ENCODE assay signal across 9 cellular contexts in the genomic region with DNA sequence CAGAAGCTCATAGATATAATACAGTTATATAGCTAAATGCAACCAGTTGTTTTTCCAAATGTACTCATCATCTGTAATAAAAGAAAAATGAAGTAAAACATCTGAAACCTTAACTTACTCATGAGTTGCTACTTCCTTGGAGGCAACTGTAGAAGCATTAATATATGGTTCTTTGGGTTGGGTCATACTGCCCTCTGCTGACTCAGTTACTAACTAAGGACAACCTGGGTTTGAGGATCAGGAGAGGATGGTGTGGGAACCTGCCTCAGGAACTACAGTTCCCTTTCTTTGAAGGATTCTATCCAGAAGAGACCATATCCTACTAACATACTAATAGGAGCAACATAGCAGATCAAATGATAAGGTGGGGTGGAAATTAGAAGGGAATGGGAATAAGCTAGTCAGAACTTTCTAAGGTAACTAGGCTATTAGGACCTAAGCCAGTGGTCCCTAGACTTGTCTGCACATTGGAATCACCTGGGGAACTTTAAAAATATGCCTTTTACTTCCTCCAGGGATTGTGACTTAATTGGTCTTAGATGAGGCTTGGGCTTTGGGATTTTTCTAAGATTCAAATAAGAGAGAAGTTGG. TPM values are rescaled to one million over a fixed set of nuclear protein-coding genes. Genes with fewer than 3 reads are reported as not detected.
DNase-seq lines count a peak whose midpoint lies in the region; ATAC-seq, FAIRE-seq and TF ChIP-seq lines count a peak whose summit lies in the region.
"Had no signal": no experiment of that assay in that cellular context is flagged by ENCODE, and none has a peak within 500 bp of the region (broad histone marks: within the 10 kb centered on the region; RNA-seq: fewer than 3 reads in every experiment).

No MANE protein-coding gene starts in this region.

- no peaks in the 10 kb centered on the region for H3K27me3 ChIP-seq in H7 (ENCODE audit: control insufficient read depth, insufficient read depth, low read length)
- no peaks in the 10 kb centered on the region for H3K27me3 ChIP-seq in NT2/D1 (ENCODE audit: insufficient read depth, insufficient read length)
- no peaks in the 10 kb centered on the region for H3K27me3 ChIP-seq in K562 (ENCODE audit: control insufficient read depth in 2 of 2, insufficient read depth in 2 of 2, low read length in 2 of 2)
- no peaks in the 10 kb centered on the region for H3K27me3 ChIP-seq in kidney epithelial cell (ENCODE audit: control insufficient read depth, insufficient read depth, low read length)

- POLR2A ChIA-PET in K562 (lab: Yijun Ruan, JAX): no interaction called here

- no peaks in the 10 kb centered on the region for H4K20me1 ChIP-seq in K562 (replicated peaks; ENCODE audit: control insufficient read depth, insufficient read depth, low read length)

- H3K4me3 Mint-ChIP-seq in activated CD8-positive, alpha-beta memory T cell treated with anti-CD3 and anti-CD28 coated beads, Interleukin-2, amount 10 ng/mL, durations not matched to agents 7 days and 5 days: no peak overlapping the region
- H3K4me3 Mint-ChIP-seq: dendritic cell treated with granulocyte-macrophage colony-stimulating factor and Interleukin-4, amounts not matched to agents 40 ng/mL and 50 ng/mL, for 4 days had no signal

- CTCF ChIA-PET in activated CD8-positive, alpha-beta memory T cell treated with anti-CD3 and anti-CD28 coated beads, Interleukin-2, amount 10 ng/mL, durations not matched to agents 7 days and 5 days (lab: Charles Lee): interaction anchor here (0.7 to 2.1 kb wide), 6 partner anchors 10 to 275 kb away, joined by 3 to 9 read pairs (median 4); a partner anchor contains a TSS
- CTCF ChIA-PET in K562 (lab: Yijun Ruan, JAX; ENCODE audit: low intra/inter-chr PET ratio): interaction anchor here (0.6 to 1.9 kb wide), 2 partner anchors 81 to 151 kb away, joined by 3 to 9 read pairs; no protein-coding TSS in a partner anchor

- TF ChIP-seq POLR2A in K562 (conservative IDR thresholded peaks at IDR 0.05): no peak

- ATAC-seq in activated CD8-positive, alpha-beta memory T cell treated with anti-CD3 and anti-CD28 coated beads, Interleukin-2, amount 10 ng/mL, durations not matched to agents 7 days and 5 days: peak; percentile 85
- ATAC-seq in K562 (peak; percentile 89), GM19328 (IDR thresholded peaks at IDR 0.05; ENCODE audit: unreplicated experiment) (no peak)

- peak; percentile 72 to 81 for TF ChIP-seq RAD21 in K562 (CRISPR knock-in tag; conservative IDR thresholded peaks at IDR 0.05 in 1 of 2, IDR thresholded peaks at IDR 0.05 in 1 of 2)

- no peak overlapping the region for H3K4me3 ChIP-seq in H7 (ENCODE audit: insufficient read depth, low read depth, low read length)
- H3K4me3 ChIP-seq in NT2/D1 (ENCODE audit: insufficient read length, low read depth): no peak overlapping the region
- H3K4me3 ChIP-seq in K562: no peak overlapping the region
- H3K4me3 ChIP-seq in kidney epithelial cell (ENCODE audit: low read depth, low read length): no peak overlapping the region

- BruUV-seq in K562 (replicated peaks; lab: Mats Ljungman, UMichigan): no TSS peak

- no peaks in the 10 kb centered on the region for H3K9me1 ChIP-seq in K562 (ENCODE audit: control insufficient read depth, insufficient read depth, low read length)

- intact Hi-C loops in K562 (cut with micrococcal nuclease): loop anchor here (1.0 to 10.0 kb wide), 3 partner anchors 81 to 276 kb away; a partner anchor contains a TSS

- H3K4me2 ChIP-seq in K562 (ENCODE audit: insufficient read depth, low read length): no peak overlapping the region

- H3K9me3 Mint-ChIP-seq in activated CD8-positive, alpha-beta memory T cell treated with anti-CD3 and anti-CD28 coated beads, Interleukin-2, amount 10 ng/mL, durations not matched to agents 7 days and 5 days (ENCODE audit: low read depth): no peaks in the 10 kb centered on the region
- H3K9me3 Mint-ChIP-seq: dendritic cell treated with granulocyte-macrophage colony-stimulating factor and Interleukin-4, amounts not matched to agents 40 ng/mL and 50 ng/mL, for 4 days had no signal

- H3K36me3 ChIP-seq in H7 (replicated peaks; ENCODE audit: control insufficient read depth, insufficient read depth, low read length) (peaks cover 6% of the 10 kb centered on the region), NT2/D1 (ENCODE audit: insufficient read depth, insufficient read length, low read length) (peaks cover 62% of the 10 kb centered on the region), K562 (ENCODE audit: control insufficient read depth, insufficient read depth, low read length) (peaks cover 40% of the 10 kb centered on the region; the same call in 2 of the 3 replicates), kidney epithelial cell (ENCODE audit: control insufficient read depth, insufficient read depth, low read length) (no peaks in the 10 kb centered on the region)

- H3K27ac ChIP-seq in K562 (ENCODE audit: extremely low read depth, low read depth, low read length): no peak overlapping the region

- H3K9me3 ChIP-seq in NT2/D1 (ENCODE audit: insufficient read depth, low read length) (no peaks in the 10 kb centered on the region), K562 (replicated peaks; ENCODE audit: control insufficient read depth, insufficient read depth, low read depth, low read length) (no peaks in the 10 kb centered on the region)

- no peak overlapping the region for H2AFZ ChIP-seq in K562 (ENCODE audit: low read depth, low read length)

- FAIRE-seq in K562 (lab: Jason Lieb, UNC) (peak; percentile 78), urothelium cell line (lab: Jason Lieb, UNC) (no peak)

- H3K79me2 ChIP-seq in K562 (ENCODE audit: control insufficient read depth, insufficient read depth, low read length): no peaks in the 10 kb centered on the region

- H3K9ac ChIP-seq in NT2/D1 (ENCODE audit: insufficient read length, low read depth): no peak overlapping the region
- H3K9ac ChIP-seq in K562 (ENCODE audit: insufficient read depth in 1 of 2, low read depth in 2 of 2, low read length in 2 of 2): no peak overlapping the region

- H3K36me3 Mint-ChIP-seq in activated CD8-positive, alpha-beta memory T cell treated with anti-CD3 and anti-CD28 coated beads, Interleukin-2, amount 10 ng/mL, durations not matched to agents 7 days and 5 days: peaks cover 22% of the 10 kb centered on the region

- peaks cover 8% of the 10 kb centered on the region for H3K4me1 Mint-ChIP-seq in activated CD8-positive, alpha-beta memory T cell treated with anti-CD3 and anti-CD28 coated beads, Interleukin-2, amount 10 ng/mL, durations not matched to agents 7 days and 5 days

- no peak overlapping the region for H3K27ac Mint-ChIP-seq in activated CD8-positive, alpha-beta memory T cell treated with anti-CD3 and anti-CD28 coated beads, Interleukin-2, amount 10 ng/mL, durations not matched to agents 7 days and 5 days
- H3K27ac Mint-ChIP-seq: dendritic cell treated with granulocyte-macrophage colony-stimulating factor and Interleukin-4, amounts not matched to agents 40 ng/mL and 50 ng/mL, for 4 days had no signal

- TF ChIP-seq CTCF in K562 (IDR thresholded peaks at IDR 0.05 in 2 of 3, conservative IDR thresholded peaks at IDR 0.05 in 1 of 3; ENCODE audit: insufficient read depth in 2 of 3, low read depth in 1 of 3, low read length in 3 of 3): peak; percentile 50 to 74 (median 61)
- TF ChIP-seq CTCF in kidney epithelial cell (IDR thresholded peaks at IDR 0.05; ENCODE audit: insufficient read depth, low read length, poor library complexity, severe bottlenecking): peak; percentile 67

- H3K4me1 ChIP-seq in NT2/D1 (ENCODE audit: insufficient read depth, insufficient read length) (no peaks in the 10 kb centered on the region), K562 (replicated peaks in 1 of 2; ENCODE audit: control insufficient read depth in 2 of 2, insufficient read depth in 2 of 2, low read length in 2 of 2) (peaks cover 0 to 31% of the 10 kb centered on the region in 2 experiments; a peak in 3 of 5 replicates)

- in situ Hi-C loops in K562 (cut with MboI): loop anchor here (5.0 to 25.0 kb wide), 3 partner anchors 94 to 274 kb away; a partner anchor contains a TSS

- peak; percentile 51 for DNase-seq in activated CD8-positive, alpha-beta memory T cell treated with anti-CD3 and anti-CD28 coated beads, Interleukin-2, amount 10 ng/mL, durations not matched to agents 7 days and 5 days
- no peak for DNase-seq in activated CD8-positive, alpha-beta memory T cell treated with anti-CD3 and anti-CD28 coated beads, Interleukin-2, amount 50 U/mL, for 48 hours
- DNase-seq in H7: peak; percentile 32
- DNase-seq in NT2/D1 (ENCODE audit: low read depth, low spot score): peak; percentile 20
- peak; percentile 29 to 68 (median 38) for DNase-seq in K562 (ENCODE audit: extremely low read depth in 1 of 4, low spot score in 3 of 4)
- no peak for DNase-seq in kidney epithelial cell (ENCODE audit: low read depth)
- peak; percentile 34 for DNase-seq in urothelium cell line (ENCODE audit: low spot score)

- no peak for TF ChIP-seq EP300 in K562 (IDR thresholded peaks at IDR 0.05; ENCODE audit: low read length)

- H3K27me3 Mint-ChIP-seq in activated CD8-positive, alpha-beta memory T cell treated with anti-CD3 and anti-CD28 coated beads, Interleukin-2, amount 10 ng/mL, durations not matched to agents 7 days and 5 days: no peaks in the 10 kb centered on the region
- H3K27me3 Mint-ChIP-seq: dendritic cell treated with granulocyte-macrophage colony-stimulating factor and Interleukin-4, amounts not matched to agents 40 ng/mL and 50 ng/mL, for 4 days had no signal

RNA-seq across cellular contexts. Expression of a gene that starts 20.7 kb away (rescaled TPM):
- total RNA-seq in activated CD8-positive, alpha-beta memory T cell treated with anti-CD3 and anti-CD28 coated beads, Interleukin-2, amount 10 ng/mL, durations not matched to agents 7 days and 5 days: 10 to 100 TPM; 40.4 to 42.1 TPM
- 41.7 and 58.4 TPM in 2 replicates for total RNA-seq in H7 (2014; rRNA removed; shearing (Covaris generic))
- total RNA-seq in K562 (2011; cell fraction: chromatin; rRNA removed; ENCODE audit: low replicate concordance): 12.4 and 24.7 TPM in 2 replicates
- total RNA-seq in K562 (2011; cell fraction: nucleolus; rRNA removed): 10.5 and 11.8 TPM in 2 replicates
- 16.9 and 26.6 TPM in 2 replicates for total RNA-seq in K562 (2011; cell fraction: nucleoplasm; rRNA removed)
- total RNA-seq in K562 (2014; rRNA removed) (18.2 and 20.0 TPM in 2 replicates), K562 (2014; rRNA removed; fragmentation: Illumina TruSeq; extraction: Trizol) (23.7 and 25.4 TPM in 2 replicates), K562 (2015; rRNA removed; fragmentation: Illumina TruSeq; extraction: Trizol) (18.1 and 19.1 TPM in 2 replicates), K562 (2021) (26.5 and 28.2 TPM in 2 replicates), kidney epithelial cell (44.4 and 45.9 TPM in 2 replicates)
- polyA plus RNA-seq in K562 (2011; rRNA removed) (19.1 and 23.9 TPM in 2 replicates), K562 (2014; fragmentation: Illumina TruSeq; extraction: Trizol) (24.4 and 25.7 TPM in 2 replicates), K562 (2014; fragmentation: Nextera tagmentation; extraction: Ambion mirVana) (10 to 100 TPM; 44.4 to 45.1 TPM), K562 (2014; rRNA removed) (15.0 and 17.4 TPM in 2 replicates)
- polyA plus RNA-seq in K562 (2011; cell fraction: cytosol; rRNA removed): 9.2 and 12.2 TPM in 2 replicates
- 15.9 and 17.6 TPM in 2 replicates for polyA plus RNA-seq in K562 (2011; cell fraction: nucleus; rRNA removed)
- 22.1 and 23.4 TPM in 2 replicates for polyA plus RNA-seq in K562 (2012)
- polyA minus RNA-seq in K562 (2011; rRNA and poly(A)+ RNA removed): 16.1 and 23.9 TPM in 2 replicates
- 9.1 and 12.5 TPM in 2 replicates for polyA minus RNA-seq in K562 (2011; cell fraction: cytosol; rRNA and poly(A)+ RNA removed)
- 5.3 and 6.4 TPM in 2 replicates for polyA minus RNA-seq in K562 (2011; cell fraction: nucleus; rRNA and poly(A)+ RNA removed)

RNA-seq across cellular contexts. Expression of a gene that starts 20.8 kb away (rescaled TPM):
- 10 to 100 TPM; 23.6 to 26.9 TPM for total RNA-seq in activated CD8-positive, alpha-beta memory T cell treated with anti-CD3 and anti-CD28 coated beads, Interleukin-2, amount 10 ng/mL, durations not matched to agents 7 days and 5 days
- total RNA-seq in H7 (2014; rRNA removed; shearing (Covaris generic)): 23.6 and 29.4 TPM in 2 replicates
- 16.0 and 22.1 TPM in 2 replicates for total RNA-seq in K562 (2011; cell fraction: chromatin; rRNA removed; ENCODE audit: low replicate concordance)
- 7.2 and 11.4 TPM in 2 replicates for total RNA-seq in K562 (2011; cell fraction: nucleolus; rRNA removed)
- 13.0 and 13.9 TPM in 2 replicates for total RNA-seq in K562 (2011; cell fraction: nucleoplasm; rRNA removed)
- 16.7 and 23.4 TPM in 2 replicates for total RNA-seq in K562 (2014; rRNA removed)
- total RNA-seq in K562 (2014; rRNA removed; fragmentation: Illumina TruSeq; extraction: Trizol): 32.3 and 34.7 TPM in 2 replicates
- 27.3 and 30.3 TPM in 2 replicates for total RNA-seq in K562 (2015; rRNA removed; fragmentation: Illumina TruSeq; extraction: Trizol)
- total RNA-seq in K562 (2021): 18.6 and 21.6 TPM in 2 replicates
- 38.8 and 49.0 TPM in 2 replicates for polyA plus RNA-seq in K562 (2011; rRNA removed)
- polyA plus RNA-seq in K562 (2011; cell fraction: cytosol; rRNA removed): 14.0 and 27.7 TPM in 2 replicates
- polyA plus RNA-seq in K562 (2011; cell fraction: nucleus; rRNA removed): 14.7 and 19.7 TPM in 2 replicates
- 17.6 and 26.0 TPM in 2 replicates for polyA plus RNA-seq in K562 (2012)
- 30.1 and 34.7 TPM in 2 replicates for polyA plus RNA-seq in K562 (2014; fragmentation: Illumina TruSeq; extraction: Trizol)
- 10 to 100 TPM; 47.5 to 69.3 TPM for polyA plus RNA-seq in K562 (2014; fragmentation: Nextera tagmentation; extraction: Ambion mirVana)
- 35.4 and 36.0 TPM in 2 replicates for polyA plus RNA-seq in K562 (2014; rRNA removed)
- 30.4 and 40.7 TPM in 2 replicates for polyA minus RNA-seq in K562 (2011; rRNA and poly(A)+ RNA removed)
- 9.6 and 11.0 TPM in 2 replicates for polyA minus RNA-seq in K562 (2011; cell fraction: cytosol; rRNA and poly(A)+ RNA removed)
- polyA minus RNA-seq in K562 (2011; cell fraction: nucleus; rRNA and poly(A)+ RNA removed): 9.3 and 17.5 TPM in 2 replicates
- total RNA-seq in kidney epithelial cell: 6.0 and 8.4 TPM in 2 replicates

RNA-seq across cellular contexts. Expression of a gene that starts 51.9 kb away (rescaled TPM):
- total RNA-seq in activated CD8-positive, alpha-beta memory T cell treated with anti-CD3 and anti-CD28 coated beads, Interleukin-2, amount 10 ng/mL, durations not matched to agents 7 days and 5 days: 1 to 10 TPM; 4.3 to 7.4 TPM
- total RNA-seq in H7 (2014; rRNA removed; shearing (Covaris generic)): 8.2 and 8.6 TPM in 2 replicates
- 20.4 and 21.9 TPM in 2 replicates for total RNA-seq in K562 (2011; cell fraction: chromatin; rRNA removed; ENCODE audit: low replicate concordance)
- total RNA-seq in K562 (2011; cell fraction: nucleolus; rRNA removed): 17.8 and 19.3 TPM in 2 replicates
- 27.2 and 30.6 TPM in 2 replicates for total RNA-seq in K562 (2011; cell fraction: nucleoplasm; rRNA removed)
- 8.5 TPM in 2 replicates for total RNA-seq in K562 (2014; rRNA removed)
- 10.2 and 11.9 TPM in 2 replicates for total RNA-seq in K562 (2014; rRNA removed; fragmentation: Illumina TruSeq; extraction: Trizol)
- total RNA-seq in K562 (2015; rRNA removed; fragmentation: Illumina TruSeq; extraction: Trizol): 13.1 and 13.9 TPM in 2 replicates
- total RNA-seq in K562 (2021): 10.6 TPM in 2 replicates
- 12.4 and 13.2 TPM in 2 replicates for polyA plus RNA-seq in K562 (2011; rRNA removed)
- polyA plus RNA-seq in K562 (2011; cell fraction: cytosol; rRNA removed): 7.9 and 12.6 TPM in 2 replicates
- 3.6 and 6.2 TPM in 2 replicates for polyA plus RNA-seq in K562 (2011; cell fraction: nucleus; rRNA removed)
- polyA plus RNA-seq in K562 (2012): 5.2 and 5.4 TPM in 2 replicates
- 7.7 and 7.9 TPM in 2 replicates for polyA plus RNA-seq in K562 (2014; fragmentation: Illumina TruSeq; extraction: Trizol)
- 1 to 10 TPM; 1.4 to 2.0 TPM for polyA plus RNA-seq in K562 (2014; fragmentation: Nextera tagmentation; extraction: Ambion mirVana)
- polyA plus RNA-seq in K562 (2014; rRNA removed): 4.5 TPM in 2 replicates
- 30.8 and 32.3 TPM in 2 replicates for polyA minus RNA-seq in K562 (2011; rRNA and poly(A)+ RNA removed)
- 13.0 TPM in 2 replicates for polyA minus RNA-seq in K562 (2011; cell fraction: cytosol; rRNA and poly(A)+ RNA removed)
- polyA minus RNA-seq in K562 (2011; cell fraction: nucleus; rRNA and poly(A)+ RNA removed): 5.8 and 11.1 TPM in 2 replicates
- total RNA-seq in kidney epithelial cell: 27.7 and 29.1 TPM in 2 replicates

Comparison
In these comparisons a context has a peak if more than half of its experiments do, and no peak if none do; other contexts are left out.
1. DNase-seq: peak in activated CD8-positive, alpha-beta memory T cell treated with anti-CD3 and anti-CD28 coated beads, Interleukin-2, amount 10 ng/mL, durations not matched to agents 7 days and 5 days (single experiment), H7 (single experiment), NT2/D1 (single experiment), K562 (4 of 4) and urothelium cell line (single experiment); none in activated CD8-positive, alpha-beta memory T cell treated with anti-CD3 and anti-CD28 coated beads, Interleukin-2, amount 50 U/mL, for 48 hours (single experiment) and kidney epithelial cell (single experiment).